Comparison of ENCODE assay signal across 8 cellular contexts in the genomic region with DNA sequence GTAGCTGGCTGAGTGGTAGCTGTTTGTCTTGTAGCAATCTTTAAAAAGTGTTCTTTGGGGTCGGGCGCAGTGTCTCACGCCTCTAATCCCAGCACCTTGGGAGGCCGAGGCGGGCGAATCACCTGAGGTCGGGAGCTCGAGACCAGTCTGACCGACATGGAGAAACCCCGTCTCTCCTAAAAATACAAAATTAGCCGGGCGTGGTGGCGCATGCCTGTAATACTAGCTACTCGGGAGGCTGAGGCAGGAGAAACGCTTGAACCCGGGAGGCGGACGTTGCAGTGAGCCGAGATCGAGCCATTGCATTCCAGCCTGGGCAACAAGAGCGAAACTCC. TPM values are rescaled to one million over a fixed set of nuclear protein-coding genes. Genes with fewer than 3 reads are reported as not detected.
DNase-seq lines count a peak whose midpoint lies in the region; ATAC-seq, FAIRE-seq and TF ChIP-seq lines count a peak whose summit lies in the region.
"Not testable (repeated sequence)": the region's sequence is repeated elsewhere in the genome, so short reads cannot be mapped to it uniquely, and the experiment has no call there.

No MANE protein-coding gene starts in this region.

- not testable (repeated sequence) for DNase-seq in BJ (ENCODE audit: low read depth); K562 (ENCODE audit: extremely low read depth in 1 of 4, low spot score in 3 of 4); foreskin keratinocyte; stimulated activated effector memory CD8-positive, alpha-beta T cell treated with anti-CD3 and anti-CD28 coated beads, Interleukin-12 subunit alpha, Interleukin-12 subunit beta, amount 100 ng/mL, for 72 hours (ENCODE audit: low spot score in 2 of 2)

- in situ Hi-C loops in K562 (cut with MboI) = not testable (repeated sequence)

- H4K20me1 ChIP-seq in K562 (replicated peaks; ENCODE audit: control insufficient read depth, insufficient read depth, low read length) = not testable (repeated sequence)

- peaks cover 71% of the 10 kb centered on the region for H3K79me2 ChIP-seq in K562 (ENCODE audit: control insufficient read depth, insufficient read depth, low read length)

- peak overlapping the region; percentile 99 for H3K4me2 ChIP-seq in K562 (ENCODE audit: insufficient read depth, low read length)

- not testable (repeated sequence) for H3K9me3 Mint-ChIP-seq in T-helper 1 cell treated with Interleukin-12 subunit alpha and Interleukin-12 subunit beta and Interleukin-4 antibody, amounts not matched to agents 30 μg/mL and 1 μg/mL, for 36 hours; stimulated activated effector memory CD8-positive, alpha-beta T cell treated with anti-CD3 and anti-CD28 coated beads, Interleukin-12 subunit alpha, Interleukin-12 subunit beta, amount 100 ng/mL, for 72 hours

- not testable (repeated sequence) for FAIRE-seq in K562 (lab: Jason Lieb, UNC)

- not testable (repeated sequence) for H3K36me3 ChIP-seq in BJ (ENCODE audit: control insufficient read depth, insufficient read depth, low read length); mucosa of rectum (ENCODE audit: control insufficient read depth in 2 of 2, insufficient read depth in 2 of 2, low read length in 2 of 2)
- H3K36me3 ChIP-seq in K562 (ENCODE audit: control insufficient read depth, insufficient read depth, low read length) = peaks cover 21% of the 10 kb centered on the region

- 0% methylated on average over 10 of the region's 21 CpGs for WGBS in K562 (ENCODE audit: insufficient coverage, low coverage, missing lambda C conversion rate)

- not testable (repeated sequence) for H3K27me3 Mint-ChIP-seq in T-helper 1 cell treated with Interleukin-12 subunit alpha and Interleukin-12 subunit beta and Interleukin-4 antibody, amounts not matched to agents 30 μg/mL and 1 μg/mL, for 36 hours (ENCODE audit: low read depth)

- H3K4me1 ChIP-seq in K562 (replicated peaks in 1 of 2; ENCODE audit: control insufficient read depth in 2 of 2, insufficient read depth in 2 of 2, low read length in 2 of 2) (peaks cover 8 to 14% of the 10 kb centered on the region in 2 experiments; a peak in 4 of 5 replicates), foreskin keratinocyte (peaks cover 33% of the 10 kb centered on the region), mucosa of rectum (ENCODE audit: control insufficient read depth in 2 of 2, insufficient read depth in 2 of 2, low read length in 2 of 2) (peaks cover 12 to 29% of the 10 kb centered on the region in 2 donors)

- intact Hi-C loops in K562 (cut with micrococcal nuclease) = loop anchor here (2.0 to 5.0 kb wide), 5 partner anchors 105 to 251 kb away; no protein-coding TSS in a partner anchor

- H3K4me1 Mint-ChIP-seq in T-helper 1 cell treated with Interleukin-12 subunit alpha and Interleukin-12 subunit beta and Interleukin-4 antibody, amounts not matched to agents 30 μg/mL and 1 μg/mL, for 36 hours (ENCODE audit: low read depth) = peaks cover 53% of the 10 kb centered on the region
- peaks cover 64% of the 10 kb centered on the region for H3K4me1 Mint-ChIP-seq in stimulated activated effector memory CD8-positive, alpha-beta T cell treated with anti-CD3 and anti-CD28 coated beads, Interleukin-12 subunit alpha, Interleukin-12 subunit beta, amount 100 ng/mL, for 72 hours

- BruUV-seq in K562 (replicated peaks; lab: Mats Ljungman, UMichigan) = not testable (repeated sequence)

- H3K27ac Mint-ChIP-seq in T-helper 1 cell treated with Interleukin-12 subunit alpha and Interleukin-12 subunit beta and Interleukin-4 antibody, amounts not matched to agents 30 μg/mL and 1 μg/mL, for 36 hours = peak overlapping the region; percentile 94
- peak overlapping the region; percentile 98 for H3K27ac Mint-ChIP-seq in stimulated activated effector memory CD8-positive, alpha-beta T cell treated with anti-CD3 and anti-CD28 coated beads, Interleukin-12 subunit alpha, Interleukin-12 subunit beta, amount 100 ng/mL, for 72 hours

- not testable (repeated sequence) for TF ChIP-seq EP300 in K562 (IDR thresholded peaks at IDR 0.05; ENCODE audit: low read length)

- not testable (repeated sequence) for TF ChIP-seq RAD21 in K562 (CRISPR knock-in tag; conservative IDR thresholded peaks at IDR 0.05 in 1 of 2, IDR thresholded peaks at IDR 0.05 in 1 of 2)

- TF ChIP-seq CTCF in BJ (IDR thresholded peaks at IDR 0.05; ENCODE audit: insufficient read depth, low read depth, low read length); K562 (IDR thresholded peaks at IDR 0.05 in 2 of 3, conservative IDR thresholded peaks at IDR 0.05 in 1 of 3; ENCODE audit: insufficient read depth in 2 of 3, low read depth in 1 of 3, low read length in 3 of 3); foreskin keratinocyte (conservative IDR thresholded peaks at IDR 0.05): not testable (repeated sequence)

- not testable (repeated sequence) for H3K9me1 ChIP-seq in K562 (ENCODE audit: control insufficient read depth, insufficient read depth, low read length)

- H3K27ac ChIP-seq in K562 (ENCODE audit: extremely low read depth, low read depth, low read length) = peak overlapping the region; percentile 94
- H3K27ac ChIP-seq in foreskin keratinocyte = peak overlapping the region; percentile 70
- H3K27ac ChIP-seq in mucosa of rectum (ENCODE audit: low read depth in 2 of 2, low read length in 2 of 2) = peak overlapping the region; percentile 91 to 94

- not testable (repeated sequence) for H3K9me3 ChIP-seq in K562 (replicated peaks; ENCODE audit: control insufficient read depth, insufficient read depth, low read depth, low read length); mucosa of rectum (ENCODE audit: control insufficient read depth in 2 of 2, low read length in 2 of 2)

- peak; percentile 12 for ATAC-seq in GM19452 (IDR thresholded peaks at IDR 0.05; ENCODE audit: unreplicated experiment)
- peak; percentile 6 for ATAC-seq in HG03354 (IDR thresholded peaks at IDR 0.05; ENCODE audit: poor library complexity, severe bottlenecking, unreplicated experiment)
- not testable (repeated sequence) for ATAC-seq in K562, foreskin keratinocyte
- peak; percentile 9 for ATAC-seq in stimulated activated effector memory CD8-positive, alpha-beta T cell treated with anti-CD3 and anti-CD28 coated beads, Interleukin-12 subunit alpha, Interleukin-12 subunit beta, amount 100 ng/mL, for 72 hours

- H3K4me3 ChIP-seq in BJ (ENCODE audit: low read depth, low read length) (peak overlapping the region; percentile 79), K562 (peak overlapping the region; percentile 63), mucosa of rectum (ENCODE audit: low read length in 2 of 2) (peak overlapping the region; percentile 79 to 99)

- CTCF ChIA-PET in BJ (lab: Yijun Ruan, JAX) = interaction anchor here (0.7 to 2.3 kb wide), 10 partner anchors 10 to 214 kb away, joined by 3 to 10 read pairs (median 4); no protein-coding TSS in a partner anchor
- CTCF ChIA-PET in K562 (lab: Yijun Ruan, JAX; ENCODE audit: low intra/inter-chr PET ratio) = interaction anchor here (0.9 to 1.6 kb wide), 2 partner anchors 105 to 220 kb away, joined by 3 to 9 read pairs; no protein-coding TSS in a partner anchor

- TF ChIP-seq POLR2A in K562 (conservative IDR thresholded peaks at IDR 0.05) = not testable (repeated sequence)

- H3K4me3 Mint-ChIP-seq in T-helper 1 cell treated with Interleukin-12 subunit alpha and Interleukin-12 subunit beta and Interleukin-4 antibody, amounts not matched to agents 30 μg/mL and 1 μg/mL, for 36 hours = peak overlapping the region; percentile 98
- H3K4me3 Mint-ChIP-seq in stimulated activated effector memory CD8-positive, alpha-beta T cell treated with anti-CD3 and anti-CD28 coated beads, Interleukin-12 subunit alpha, Interleukin-12 subunit beta, amount 100 ng/mL, for 72 hours = peak overlapping the region; percentile 99

- POLR2A ChIA-PET in BJ (lab: Charles Lee) = not testable (repeated sequence)
- POLR2A ChIA-PET in K562 (lab: Yijun Ruan, JAX) = interaction anchor here (0.7 to 3.8 kb wide), 6 partner anchors 12 to 219 kb away, joined by 3 to 24 read pairs (median 4); partner anchors contain the start of gene CASP10

- peaks cover 15% of the 10 kb centered on the region for H3K36me3 Mint-ChIP-seq in T-helper 1 cell treated with Interleukin-12 subunit alpha and Interleukin-12 subunit beta and Interleukin-4 antibody, amounts not matched to agents 30 μg/mL and 1 μg/mL, for 36 hours (ENCODE audit: low read depth)
- H3K36me3 Mint-ChIP-seq in stimulated activated effector memory CD8-positive, alpha-beta T cell treated with anti-CD3 and anti-CD28 coated beads, Interleukin-12 subunit alpha, Interleukin-12 subunit beta, amount 100 ng/mL, for 72 hours = peaks cover 30% of the 10 kb centered on the region

- not testable (repeated sequence) for H3K27me3 ChIP-seq in BJ (ENCODE audit: control insufficient read depth, insufficient read depth, low read length); K562 (ENCODE audit: control insufficient read depth in 2 of 2, insufficient read depth in 2 of 2, low read length in 2 of 2); foreskin keratinocyte; mucosa of rectum (ENCODE audit: control insufficient read depth in 2 of 2, insufficient read depth in 2 of 2, low read length in 2 of 2)

- H2AFZ ChIP-seq in K562 (ENCODE audit: low read depth, low read length) = peak overlapping the region; percentile 97

- H3K9ac ChIP-seq in K562 (ENCODE audit: insufficient read depth in 1 of 2, low read depth in 2 of 2, low read length in 2 of 2) = peak overlapping the region; percentile 91 to 95
- H3K9ac ChIP-seq in mucosa of rectum (ENCODE audit: low read depth in 1 of 2, low read length in 2 of 2) = peak overlapping the region; percentile 87 to 92

RNA-seq across cellular contexts. Expression of gene ORC2, which starts 0.4 kb away (rescaled TPM):
- polyA plus RNA-seq in BJ (2011; rRNA removed) (1.9 and 3.7 TPM in 2 replicates), K562 (2011; rRNA removed) (14.9 and 19.0 TPM in 2 replicates), K562 (2014; fragmentation: Illumina TruSeq; extraction: Trizol) (24.2 and 25.8 TPM in 2 replicates), K562 (2014; fragmentation: Nextera tagmentation; extraction: Ambion mirVana) (1 to 10 TPM; 5.6 to 9.7 TPM), K562 (2014; rRNA removed) (17.9 and 18.4 TPM in 2 replicates), foreskin keratinocyte (12.1 and 16.0 TPM in 2 replicates)
- polyA minus RNA-seq in BJ (2011; rRNA and poly(A)+ RNA removed) = 2.3 and 4.6 TPM in 2 replicates
- 21.5 and 77.6 TPM in 2 replicates for total RNA-seq in K562 (2011; cell fraction: chromatin; rRNA removed; ENCODE audit: low replicate concordance)
- total RNA-seq in K562 (2011; cell fraction: nucleolus; rRNA removed) = 10.7 and 12.2 TPM in 2 replicates
- 28.1 and 40.5 TPM in 2 replicates for total RNA-seq in K562 (2011; cell fraction: nucleoplasm; rRNA removed)
- total RNA-seq in K562 (2014; rRNA removed) (15.4 and 16.6 TPM in 2 replicates), K562 (2014; rRNA removed; fragmentation: Illumina TruSeq; extraction: Trizol) (36.2 and 41.0 TPM in 2 replicates), K562 (2015; rRNA removed; fragmentation: Illumina TruSeq; extraction: Trizol) (28.1 and 30.9 TPM in 2 replicates), K562 (2021) (41.1 and 42.3 TPM in 2 replicates), foreskin keratinocyte (29.7 and 31.8 TPM in 2 replicates)
- polyA plus RNA-seq in K562 (2011; cell fraction: cytosol; rRNA removed) = 3.3 and 6.9 TPM in 2 replicates
- polyA plus RNA-seq in K562 (2011; cell fraction: nucleus; rRNA removed) = 31.6 and 51.0 TPM in 2 replicates
- polyA plus RNA-seq in K562 (2012) = 12.8 and 13.8 TPM in 2 replicates
- 12.9 and 20.4 TPM in 2 replicates for polyA minus RNA-seq in K562 (2011; rRNA and poly(A)+ RNA removed)
- polyA minus RNA-seq in K562 (2011; cell fraction: cytosol; rRNA and poly(A)+ RNA removed) = 14.2 and 19.1 TPM in 2 replicates
- polyA minus RNA-seq in K562 (2011; cell fraction: nucleus; rRNA and poly(A)+ RNA removed) = 8.5 and 18.2 TPM in 2 replicates
